Comparison of ENCODE assay signal across 1 cellular context in the genomic region with DNA sequence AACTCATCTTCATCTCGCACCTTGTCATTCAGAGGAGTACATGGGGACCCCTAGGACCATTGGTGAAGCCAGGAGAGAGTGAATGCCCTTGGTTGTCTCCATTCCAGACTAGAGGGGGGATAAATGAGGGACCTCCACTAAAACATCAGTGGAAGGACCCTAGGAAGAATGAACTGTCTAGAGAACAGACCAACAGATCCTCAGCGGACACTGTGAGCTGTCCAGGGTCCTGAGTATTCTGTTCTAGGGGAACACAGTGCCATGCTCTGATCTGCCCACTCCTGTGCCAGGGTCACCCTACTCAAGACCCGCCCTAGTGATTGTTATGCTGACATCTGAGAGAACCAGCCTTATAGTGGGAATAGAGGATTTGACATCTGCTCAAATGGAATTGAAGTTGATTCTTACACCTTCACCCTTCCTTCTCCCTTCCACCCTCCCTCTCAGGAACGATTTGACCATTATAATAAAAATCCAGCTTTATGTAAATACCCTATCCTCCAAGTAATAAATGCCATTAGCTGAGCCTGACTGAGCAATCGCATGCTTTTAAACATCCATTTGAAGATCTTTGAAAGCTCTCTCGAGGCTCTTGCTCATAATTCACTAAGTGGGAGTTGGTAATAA.
TF ChIP-seq lines count a peak whose summit lies in the region.

No MANE protein-coding gene starts in this region.

TF ChIP-seq in H1, 55 proteins besides CTCF, POLR2A, EP300 and RAD21 (continued from another document):
- TF ChIP-seq NANOG (IDR thresholded peaks at IDR 0.05; ENCODE audit: insufficient read depth, low read depth, low read length, poor library complexity, severe bottlenecking), result no peak
